12 cellular contexts compared by ENCODE assay signal in the genomic region with DNA sequence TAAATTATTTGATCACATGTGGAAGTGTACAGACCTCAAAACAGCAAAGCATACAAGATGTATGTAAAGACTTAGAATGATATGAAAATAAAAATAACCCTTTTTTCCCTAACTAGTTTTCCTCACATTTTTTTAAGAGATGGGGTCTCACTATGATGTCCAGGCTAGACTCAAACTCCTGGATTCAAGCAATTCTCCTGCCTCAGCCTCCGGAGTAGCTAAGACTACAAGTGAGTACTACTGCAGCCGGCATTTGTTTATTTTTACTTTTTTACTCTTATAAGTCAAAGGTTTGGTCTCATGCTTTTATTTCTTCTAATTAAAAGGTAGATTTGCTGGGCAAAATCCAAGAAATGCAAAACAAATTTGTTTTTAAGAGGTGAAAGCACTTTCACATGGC.
DNase-seq lines count a peak whose midpoint lies in the region; ATAC-seq and TF ChIP-seq lines count a peak whose summit lies in the region.
"Had no signal": no experiment of that assay in that cellular context is flagged by ENCODE, and none has a peak within 500 bp of the region (broad histone marks: within the 10 kb centered on the region; RNA-seq: fewer than 3 reads in every experiment).

No MANE protein-coding gene starts in this region.

- no peak overlapping the region for H2AFZ ChIP-seq in smooth muscle cell (ENCODE audit: low read depth)

- DNase-seq in caudate nucleus (lab: John Stamatoyannopoulos, UW) (no peak), smooth muscle cell (lab: John Stamatoyannopoulos, UW; ENCODE audit: unreplicated experiment) (no peak), NCI-H774 (lab: John Stamatoyannopoulos, UW) (no peak), heart right ventricle (no peak)
- DNase-seq: Caco-2; CD8-positive, alpha-beta T cell; DND-41 had no signal

- ATAC-seq in GM18858 (IDR thresholded peaks at IDR 0.05; ENCODE audit: unreplicated experiment) (no peak), heart right ventricle (no peak)
- ATAC-seq: CD8-positive, alpha-beta T cell had no signal

- H3K4me3 ChIP-seq in BLaER1 (no peak overlapping the region), GM08714 (ENCODE audit: low read length) (peak overlapping the region; percentile 34; the same call in 1 of the 2 replicates), smooth muscle cell (no peak overlapping the region), heart right ventricle (no peak overlapping the region)
- H3K4me3 ChIP-seq: HAP-1 had no signal

- H3K9ac ChIP-seq in BLaER1: no peak overlapping the region
- H3K9ac ChIP-seq in smooth muscle cell (ENCODE audit: low read depth): no peak overlapping the region

- H3F3A ChIP-seq in smooth muscle cell (ENCODE audit: low read depth): no peaks in the 10 kb centered on the region

- peaks cover 3% of the 10 kb centered on the region for H3K79me2 ChIP-seq in smooth muscle cell (ENCODE audit: low read depth)

- H3K4me2 ChIP-seq in BLaER1 (peak overlapping the region; percentile 48), smooth muscle cell (no peak overlapping the region)

- H3K36me3 ChIP-seq in BLaER1 (no peaks in the 10 kb centered on the region), smooth muscle cell (ENCODE audit: low read depth) (no peaks in the 10 kb centered on the region), heart right ventricle (no peaks in the 10 kb centered on the region)
- H3K36me3 ChIP-seq: HAP-1 had no signal

- WGBS in smooth muscle cell (ENCODE audit: low lambda C conversion rate): 100% methylated on average over 2 of the region's 2 CpGs
- 73 to 99% methylated on average over 2 of the region's 2 CpGs for WGBS in heart right ventricle, 2 donors

- intact Hi-C loops in heart right ventricle (cut with DNase I): loop anchor here in 2 of 10 donors (10.0 kb wide), 2 partner anchors 149 to 249 kb away; partner anchors contain the start of gene SGMS1 (in 1 of the 2)

- no peaks in the 10 kb centered on the region for H4K20me1 ChIP-seq in BLaER1
- H4K20me1 ChIP-seq in smooth muscle cell (ENCODE audit: low read depth): no peaks in the 10 kb centered on the region

- H3K9me3 ChIP-seq in BLaER1 (no peaks in the 10 kb centered on the region), smooth muscle cell (replicated peaks; ENCODE audit: low read depth) (no peaks in the 10 kb centered on the region), heart right ventricle (peaks cover 0 to 6% (median 0%) of the 10 kb centered on the region in 11 donors)
- H3K9me3 ChIP-seq: Caco-2, HAP-1 had no signal

- H3K4me1 ChIP-seq in BLaER1 (peaks cover 34% of the 10 kb centered on the region), smooth muscle cell (ENCODE audit: low read depth) (no peaks in the 10 kb centered on the region), heart right ventricle (peaks cover 0 to 52% (median 39%) of the 10 kb centered on the region in 9 donors)
- H3K4me1 ChIP-seq: HAP-1 had no signal

- H3K27me3 ChIP-seq in BLaER1 (no peaks in the 10 kb centered on the region), smooth muscle cell (ENCODE audit: low read depth) (no peaks in the 10 kb centered on the region), heart right ventricle (no peaks in the 10 kb centered on the region)

- TF ChIP-seq CTCF in smooth muscle cell (IDR thresholded peaks at IDR 0.05; ENCODE audit: borderline replicate concordance, insufficient read depth, poor library complexity, severe bottlenecking) (no peak), heart right ventricle (IDR thresholded peaks at IDR 0.05) (no peak)

- H3K27ac ChIP-seq in BLaER1 (no peak overlapping the region), caudate nucleus (ENCODE audit: low read depth, low read length) (peak overlapping the region; percentile 49), smooth muscle cell (ENCODE audit: low read depth) (peak overlapping the region; percentile 14), heart right ventricle (no peak overlapping the region)
- H3K27ac ChIP-seq: C4-2B had no signal

Comparison
In these comparisons a context has a peak if more than half of its experiments do, and no peak if none do; other contexts are left out.
1. H3K27ac ChIP-seq: peak in caudate nucleus (single experiment) and smooth muscle cell (single experiment); none in BLaER1 (single experiment) and heart right ventricle (0 of 10).